In genomic region chr5:83253731-83254130, GRCh38 we compare ENCODE assay signal across 14 cellular contexts.
"Had no signal": no experiment of that assay in that cellular context is flagged by ENCODE, and none has a peak within 500 bp of the region (broad histone marks: within the 10 kb centered on the region; RNA-seq: fewer than 3 reads in every experiment).

No MANE protein-coding gene starts in this region.

- H3K4me2 ChIP-seq: smooth muscle cell had no signal

- H3K9me3 ChIP-seq: colonic mucosa, left lung, pancreas, transverse colon had no signal

- H3K4me3 ChIP-seq: colonic mucosa, left lung, pancreas, smooth muscle cell, transverse colon had no signal

- H3K27ac ChIP-seq: colonic mucosa, left lung, pancreas, transverse colon had no signal

- H3K27me3 ChIP-seq: colonic mucosa, left lung, pancreas, transverse colon had no signal

- H3K4me1 ChIP-seq: colonic mucosa, pancreas, transverse colon had no signal

- H3K36me3 ChIP-seq: colonic mucosa, left lung, pancreas, transverse colon had no signal

- DNase-seq: activated CD4-positive, alpha-beta T cell treated with anti-CD3 and anti-CD28 coated beads, Interleukin-2, amount 50 U/mL, for 4 hours; activated CD4-positive, CD25-positive, alpha-beta regulatory T cell treated with anti-CD3 and anti-CD28 coated beads, Interleukin-2, amount 50 U/mL, for 72 hours; activated CD8-positive, alpha-beta memory T cell treated with anti-CD3 and anti-CD28 coated beads, Interleukin-2, amount 10 ng/mL, durations not matched to agents 7 days and 5 days; activated effector memory CD4-positive, alpha-beta T cell treated with anti-CD3 and anti-CD28 coated beads, Interleukin-2, amount 50 U/mL, for 16 hours; activated T-cell treated with anti-CD3 and anti-CD28 coated beads, Interleukin-2, amount 50 U/mL, for 4 hours; colonic mucosa; left lung; mesenchymal stem cell; pancreas; SHP77; transverse colon had no signal

- ATAC-seq: activated CD8-positive, alpha-beta memory T cell treated with anti-CD3 and anti-CD28 coated beads, Interleukin-2, amount 10 ng/mL, durations not matched to agents 7 days and 5 days; activated naive CD4-positive, alpha-beta T cell treated with anti-CD3 and anti-CD28 coated beads, Interleukin-2, amount 50 U/mL, for 72 hours; activated T-cell treated with anti-CD3 and anti-CD28 coated beads, Interleukin-2, amount 50 U/mL, for 4 hours; left lung; pancreas; stimulated activated memory B cell treated with anti-CD40 and anti-IgM and Interleukin-4, amounts not matched to agents 10 μg/mL and 1 μg/mL and 100 μg/mL, for 72 hours had no signal
